ENCODE assay signal across 8 cellular contexts in genomic region chr14:89619616-89620273, GRCh38.
DNase-seq lines count a peak whose midpoint lies in the region; ATAC-seq and TF ChIP-seq lines count a peak whose summit lies in the region.

No MANE protein-coding gene starts in this region.

- 0 out of 2 replicates have a peak, but pooled peaks cover 4% of the 10 kb centered on the region for H3K4me1 ChIP-seq in PC-3 (ENCODE audit: insufficient read depth, low read length)
- peaks cover 8% of the 10 kb centered on the region for H3K4me1 ChIP-seq in fibroblast of lung (ENCODE audit: control insufficient read depth, extremely low read depth, insufficient read depth, low read length)
- peaks cover 0 to 26% (median 14%) of the 10 kb centered on the region in 4 donors for H3K4me1 ChIP-seq in sigmoid colon
- H3K4me1 ChIP-seq in aorta (ENCODE audit: control insufficient read depth in 1 of 2, insufficient read depth in 2 of 2, low read length in 2 of 2): peaks cover 0 to 1% of the 10 kb centered on the region in 2 donors

- ATAC-seq in PC-3 (no peak), aorta (ENCODE audit: low FRiP score) (no peak)

- POLR2A ChIA-PET in PC-3 (lab: Charles Lee; ENCODE audit: unreplicated experiment): interaction anchor here (0.8 kb wide), 1 partner anchor 300 kb away, joined by 9 read pairs; no protein-coding TSS in a partner anchor

- H3K36me3 ChIP-seq in PC-3 (ENCODE audit: low read depth, low read length) (no peaks in the 10 kb centered on the region), fibroblast of lung (ENCODE audit: control insufficient read depth, insufficient read depth, low read length) (no peaks in the 10 kb centered on the region), sigmoid colon (no peaks in the 10 kb centered on the region), aorta (ENCODE audit: control insufficient read depth in 1 of 2, insufficient read depth in 2 of 2, low read length in 1 of 2) (no peaks in the 10 kb centered on the region)

- BruUV-seq in PC-3 (replicated peaks; lab: Mats Ljungman, UMichigan): no TSS peak

- H4K20me1 ChIP-seq in PC-3 (ENCODE audit: low read length) (no peaks in the 10 kb centered on the region), fibroblast of lung (ENCODE audit: control insufficient read depth, extremely low read depth, insufficient read depth, low read length) (no peaks in the 10 kb centered on the region)

- H3K4me2 ChIP-seq in PC-3 (ENCODE audit: low read length) (peak overlapping the region; percentile 93), fibroblast of lung (ENCODE audit: extremely low read depth, insufficient read depth, low read length) (peak overlapping the region; percentile 98)

- H3K4me3 ChIP-seq in GM12865 (ENCODE audit: low read depth, low read length): peak overlapping the region; percentile 63
- peak overlapping the region; percentile 79 for H3K4me3 ChIP-seq in PC-3 (ENCODE audit: low read length)
- peak overlapping the region; percentile 50 to 72 (median 64) for H3K4me3 ChIP-seq in fibroblast of lung (replicated peaks in 1 of 4; ENCODE audit: control extremely low read depth in 1 of 4, insufficient read depth in 1 of 4, low read depth in 3 of 4, low read length in 4 of 4)
- H3K4me3 ChIP-seq in sigmoid colon: peak overlapping the region; percentile 55 to 85 (median 68)
- peak overlapping the region in 1 of 2 donors; percentile 86 for H3K4me3 ChIP-seq in aorta (ENCODE audit: low read length in 2 of 2)

- CTCF ChIA-PET in PC-3 (lab: Charles Lee): interaction anchor here (0.6 kb wide), 1 partner anchor 29 kb away, joined by 3 read pairs; no protein-coding TSS in a partner anchor

- TF ChIP-seq EP300 in sigmoid colon (IDR thresholded peaks at IDR 0.05): no peak

- TF ChIP-seq CTCF in GM12865 (IDR thresholded peaks at IDR 0.05; ENCODE audit: insufficient read depth, low read depth, low read length, missing control alignments): no peak
- no peak for TF ChIP-seq CTCF in PC-3 (conservative IDR thresholded peaks at IDR 0.05; ENCODE audit: low read depth, low read length)
- no peak for TF ChIP-seq CTCF in fibroblast of lung (conservative IDR thresholded peaks at IDR 0.05 in 1 of 2, IDR thresholded peaks at IDR 0.05 in 1 of 2; ENCODE audit: low read depth in 1 of 2, low read length in 2 of 2)
- TF ChIP-seq CTCF in sigmoid colon (IDR thresholded peaks at IDR 0.05): no peak
- no peak for TF ChIP-seq CTCF in GM10266 (IDR thresholded peaks at IDR 0.05; ENCODE audit: control insufficient read depth, insufficient read depth, low read depth, missing control alignments)

- H3K27me3 ChIP-seq in PC-3 (ENCODE audit: low read length): no peaks in the 10 kb centered on the region
- H3K27me3 ChIP-seq in fibroblast of lung (ENCODE audit: control insufficient read depth, insufficient read depth, low read length): no peaks in the 10 kb centered on the region
- H3K27me3 ChIP-seq in sigmoid colon: no peaks in the 10 kb centered on the region
- H3K27me3 ChIP-seq in aorta (ENCODE audit: control insufficient read depth in 1 of 2, insufficient read depth in 2 of 2, low read length in 1 of 2): no peaks in the 10 kb centered on the region

- H3K27ac ChIP-seq in PC-3 (ENCODE audit: low read length) (no peak overlapping the region), fibroblast of lung (ENCODE audit: insufficient read depth, low read length) (peak overlapping the region; percentile 63), sigmoid colon (peak overlapping the region in 2 of 4 donors; percentile 77 to 84), aorta (ENCODE audit: low read depth in 1 of 2, low read length in 2 of 2) (no peak overlapping the region)

- no peaks in the 10 kb centered on the region for H3K79me2 ChIP-seq in PC-3 (ENCODE audit: low read length)
- H3K79me2 ChIP-seq in fibroblast of lung (ENCODE audit: control insufficient read depth, insufficient read depth, low read length): peaks cover 1% of the 10 kb centered on the region

- 64 to 80% methylated on average over 6 of the region's 6 CpGs for WGBS in sigmoid colon, 2 donors
- 83 to 88% methylated on average over 6 of the region's 6 CpGs for WGBS in aorta, 2 donors

- intact Hi-C loops in PC-3 (cut with micrococcal nuclease) (loop anchor here (2.0 to 10.0 kb wide), 3 partner anchors 145 to 298 kb away; partner anchors contain the start of gene FOXN3), sigmoid colon (cut with DNase I) (loop anchor here (5.0 to 10.0 kb wide), 4 partner anchors 83 to 577 kb away; partner anchors contain the start of gene FOXN3), aorta (cut with DNase I) (loop anchor here (5.0 to 10.0 kb wide), 6 partner anchors 42 to 365 kb away; partner anchors contain the start of gene FOXN3 (in 1 of the 2))

- DNase-seq in GM12865 (ENCODE audit: low read depth) (no peak), PC-3 (no peak), fibroblast of lung (ENCODE audit: low read depth in 2 of 2) (no peak), sigmoid colon (no peak), medulla oblongata (ENCODE audit: extremely low spot score) (no peak), GM10266 (ENCODE audit: extremely low spot score) (no peak), aorta (no peak)
- DNase-seq in activated CD8-positive, alpha-beta memory T cell treated with anti-CD3 and anti-CD28 coated beads, Interleukin-2, amount 50 U/mL, for 48 hours: no peak

- no peaks in the 10 kb centered on the region for H3F3A ChIP-seq in PC-3 (ENCODE audit: low read length, unreplicated experiment)

- peak overlapping the region; percentile 94 for H2AFZ ChIP-seq in PC-3 (ENCODE audit: low read length)
- H2AFZ ChIP-seq in fibroblast of lung (ENCODE audit: low read length): peak overlapping the region; percentile 94

- TF ChIP-seq POLR2A in sigmoid colon (IDR thresholded peaks at IDR 0.05): no peak

- H3K9ac ChIP-seq in PC-3 (ENCODE audit: low read length): peak overlapping the region; percentile 50; the same call in 1 of the 2 replicates
- H3K9ac ChIP-seq in fibroblast of lung (ENCODE audit: insufficient read depth, low read length): no peak overlapping the region

- no peaks in the 10 kb centered on the region for H3K9me2 ChIP-seq in PC-3 (replicated peaks; ENCODE audit: low read length)

- H3K9me3 ChIP-seq in PC-3 (ENCODE audit: low read length): no peaks in the 10 kb centered on the region
- H3K9me3 ChIP-seq in fibroblast of lung (ENCODE audit: control insufficient read depth, insufficient read depth, low read depth, low read length): no peaks in the 10 kb centered on the region
- no peaks in the 10 kb centered on the region for H3K9me3 ChIP-seq in sigmoid colon
- H3K9me3 ChIP-seq in aorta (ENCODE audit: control insufficient read depth, low read length): no peaks in the 10 kb centered on the region
